Comparison of ENCODE assay signal across 1 cellular context in genomic region chr11:10401696-10402392, GRCh38.
TF ChIP-seq lines count a peak whose summit lies in the region.

No MANE protein-coding gene starts in this region.

TF ChIP-seq in A549, 52 proteins besides CTCF, POLR2A, EP300 and RAD21 (continued from another document):
- TF ChIP-seq ZFP36 (IDR thresholded peaks at IDR 0.05; ENCODE audit: borderline replicate concordance, partially characterized antibody) (no peak), PBX3 (IDR thresholded peaks at IDR 0.05) (no peak), CBX2 (IDR thresholded peaks at IDR 0.05; ENCODE audit: borderline replicate concordance, low read depth) (no peak), JUN (IDR thresholded peaks at IDR 0.05) (no peak), HEYL (CRISPR knock-in tag; IDR thresholded peaks at IDR 0.05) (no peak), HOXB5 (CRISPR knock-in tag; IDR thresholded peaks at IDR 0.05) (no peak), RNF2 (IDR thresholded peaks at IDR 0.05; ENCODE audit: borderline replicate concordance, low read depth) (no peak), E2F6 (IDR thresholded peaks at IDR 0.05; ENCODE audit: borderline replicate concordance, low read depth) (no peak), USF2 (IDR thresholded peaks at IDR 0.05) (no peak), HES2 (IDR thresholded peaks at IDR 0.05) (no peak)
